In genomic region chr10:122344741-122345258, GRCh38 we compare ENCODE assay signal across 1 cellular context.
TF ChIP-seq lines count a peak whose summit lies in the region.

No MANE protein-coding gene starts in this region.

TF ChIP-seq in HepG2, 621 proteins besides CTCF, POLR2A, EP300 and RAD21 (continued from another document):
- TF ChIP-seq AHDC1 (CRISPR knock-in tag; IDR thresholded peaks at IDR 0.05; ENCODE audit: borderline replicate concordance): no peak; the same call in 1 of the 2 replicates
